18 cellular contexts compared by ENCODE assay signal in the genomic region with DNA sequence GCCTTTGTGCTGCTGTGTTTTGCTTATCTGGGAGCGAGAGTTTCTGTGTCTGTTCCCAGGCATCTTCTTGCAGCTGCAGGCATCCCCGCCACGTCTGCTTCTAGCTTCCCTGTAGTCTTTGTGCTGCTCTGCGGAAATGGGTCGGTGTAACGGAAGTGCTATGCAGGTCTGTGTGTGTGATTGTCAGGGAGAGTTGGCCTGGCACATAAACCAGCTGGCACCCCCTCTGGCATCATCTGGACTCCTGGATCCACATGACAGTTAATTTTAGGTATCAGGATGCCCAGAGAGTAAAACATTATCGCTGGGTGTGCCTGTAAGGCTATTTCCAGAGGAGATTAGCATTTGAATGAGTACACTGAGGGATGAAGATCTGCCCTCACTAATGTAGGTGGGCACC. TPM values are rescaled to one million over a fixed set of nuclear protein-coding genes. Genes with fewer than 3 reads are reported as not detected.
DNase-seq lines count a peak whose midpoint lies in the region; ATAC-seq lines count a peak whose summit lies in the region.
"Had no signal": no experiment of that assay in that cellular context is flagged by ENCODE, and none has a peak within 500 bp of the region (broad histone marks: within the 10 kb centered on the region; RNA-seq: fewer than 3 reads in every experiment).

No MANE protein-coding gene starts in this region.

- H3K27ac ChIP-seq in CD4-positive, CD25-positive, alpha-beta regulatory T cell (ENCODE audit: insufficient read depth, low read length, poor library complexity, severe bottlenecking) = no peak overlapping the region
- H3K27ac ChIP-seq: A549, ascending aorta, BLaER1, sigmoid colon had no signal

- intact Hi-C loops in activated CD4-positive, alpha-beta T cell treated with anti-CD3 and anti-CD28 coated beads for 36 hours (cut with DNase I, micrococcal nuclease) = no loop called here
- intact Hi-C loops in head of caudate nucleus (cut with DNase I) = no loop called here

- POLR2A ChIA-PET in activated CD4-positive, alpha-beta T cell treated with anti-CD3 and anti-CD28 coated beads for 36 hours (lab: Charles Lee) = interaction anchor here (0.6 kb wide), 1 partner anchor 57 kb away, joined by 4 read pairs; no protein-coding TSS in a partner anchor
- POLR2A ChIA-PET in activated CD4-positive, alpha-beta memory T cell treated with anti-CD3 and anti-CD28 coated beads, Interleukin-2, amount 10 ng/mL, durations not matched to agents 7 days and 5 days (lab: Charles Lee) = interaction anchor here (0.8 to 1.9 kb wide), 4 partner anchors 8 to 248 kb away, joined by 3 to 6 read pairs (median 4); partner anchors contain the start of genes CAMKK2 and OASL

- H3K27me3 ChIP-seq in CD4-positive, CD25-positive, alpha-beta regulatory T cell (ENCODE audit: control insufficient read depth, insufficient read depth, low read length) = peaks cover 4% of the 10 kb centered on the region
- H3K27me3 ChIP-seq: ascending aorta, BLaER1 had no signal

- H3K36me3 ChIP-seq in CD4-positive, CD25-positive, alpha-beta regulatory T cell (ENCODE audit: control insufficient read depth, insufficient read depth, low read length) = no peaks in the 10 kb centered on the region
- H3K36me3 ChIP-seq: ascending aorta, BLaER1, sigmoid colon had no signal

- H3K9me3 ChIP-seq in CD4-positive, CD25-positive, alpha-beta regulatory T cell (ENCODE audit: control insufficient read depth in 2 of 2, low read length in 2 of 2) = no peaks in the 10 kb centered on the region
- H3K9me3 ChIP-seq: A549, ascending aorta, BLaER1, sigmoid colon had no signal

- CTCF ChIA-PET in activated CD4-positive, alpha-beta T cell treated with anti-CD3 and anti-CD28 coated beads for 36 hours (lab: Charles Lee) = interaction anchor here (0.6 to 3.2 kb wide), 7 partner anchors 11 to 70 kb away, joined by 3 to 10 read pairs (median 4); no protein-coding TSS in a partner anchor
- CTCF ChIA-PET in activated CD4-positive, alpha-beta memory T cell treated with anti-CD3 and anti-CD28 coated beads, Interleukin-2, amount 10 ng/mL, durations not matched to agents 7 days and 5 days (lab: Charles Lee) = interaction anchor here (1.0 to 1.4 kb wide), 2 partner anchors 11 to 21 kb away, joined by 3 to 5 read pairs; no protein-coding TSS in a partner anchor

- H3K4me1 ChIP-seq in CD4-positive, CD25-positive, alpha-beta regulatory T cell (ENCODE audit: control insufficient read depth, insufficient read depth, low read length, poor library complexity, severe bottlenecking) = no peaks in the 10 kb centered on the region
- H3K4me1 ChIP-seq: A549, ascending aorta, BLaER1, sigmoid colon had no signal

- no peaks in the 10 kb centered on the region for H3K36me3 Mint-ChIP-seq in activated CD4-positive, alpha-beta T cell treated with anti-CD3 and anti-CD28 coated beads for 36 hours (ENCODE audit: low read depth)
- H3K36me3 Mint-ChIP-seq in CD4-positive, CD25-positive, alpha-beta regulatory T cell = no peaks in the 10 kb centered on the region
- no peaks in the 10 kb centered on the region for H3K36me3 Mint-ChIP-seq in activated CD4-positive, alpha-beta memory T cell treated with anti-CD3 and anti-CD28 coated beads, Interleukin-2, amount 10 ng/mL, durations not matched to agents 7 days and 5 days (ENCODE audit: low read depth)
- peaks cover 0 to 4% (median 0%) of the 10 kb centered on the region in 3 donors for H3K36me3 Mint-ChIP-seq in immature natural killer cell

- no peaks in the 10 kb centered on the region for H3K9me3 Mint-ChIP-seq in activated CD4-positive, alpha-beta T cell treated with anti-CD3 and anti-CD28 coated beads for 36 hours (ENCODE audit: low read depth)
- peaks cover 0 to 1% (median 0%) of the 10 kb centered on the region in 7 donors for H3K9me3 Mint-ChIP-seq in CD4-positive, CD25-positive, alpha-beta regulatory T cell
- no peaks in the 10 kb centered on the region for H3K9me3 Mint-ChIP-seq in activated CD4-positive, alpha-beta memory T cell treated with anti-CD3 and anti-CD28 coated beads, Interleukin-2, amount 10 ng/mL, durations not matched to agents 7 days and 5 days
- H3K9me3 Mint-ChIP-seq in immature natural killer cell = no peaks in the 10 kb centered on the region

- no peak for ATAC-seq in activated CD4-positive, alpha-beta T cell treated with anti-CD3 and anti-CD28 coated beads for 36 hours
- no peak for ATAC-seq in CD4-positive, CD25-positive, alpha-beta regulatory T cell (ENCODE audit: low read depth in 2 of 2)
- no peak for ATAC-seq in GM18520 (IDR thresholded peaks at IDR 0.05; ENCODE audit: unreplicated experiment)
- ATAC-seq: A549 had no signal

- peak overlapping the region; percentile 65 for H3K4me3 Mint-ChIP-seq in activated CD4-positive, alpha-beta T cell treated with anti-CD3 and anti-CD28 coated beads for 36 hours
- peak overlapping the region in 3 of 4 donors; percentile 77 to 82 (median 79) for H3K4me3 Mint-ChIP-seq in CD4-positive, CD25-positive, alpha-beta regulatory T cell
- peak overlapping the region; percentile 56 for H3K4me3 Mint-ChIP-seq in activated CD4-positive, alpha-beta memory T cell treated with anti-CD3 and anti-CD28 coated beads, Interleukin-2, amount 10 ng/mL, durations not matched to agents 7 days and 5 days
- H3K4me3 Mint-ChIP-seq in immature natural killer cell = peak overlapping the region in 4 of 5 donors; percentile 38 to 80 (median 61)

- peaks cover 10% of the 10 kb centered on the region for H3K4me1 Mint-ChIP-seq in activated CD4-positive, alpha-beta T cell treated with anti-CD3 and anti-CD28 coated beads for 36 hours
- peaks cover 0 to 10% (median 5%) of the 10 kb centered on the region in 4 donors for H3K4me1 Mint-ChIP-seq in CD4-positive, CD25-positive, alpha-beta regulatory T cell
- peaks cover 10% of the 10 kb centered on the region for H3K4me1 Mint-ChIP-seq in activated CD4-positive, alpha-beta memory T cell treated with anti-CD3 and anti-CD28 coated beads, Interleukin-2, amount 10 ng/mL, durations not matched to agents 7 days and 5 days
- no peaks in the 10 kb centered on the region for H3K4me1 Mint-ChIP-seq in immature natural killer cell

- H3K27me3 Mint-ChIP-seq in activated CD4-positive, alpha-beta T cell treated with anti-CD3 and anti-CD28 coated beads for 36 hours = peaks cover 10% of the 10 kb centered on the region
- H3K27me3 Mint-ChIP-seq in CD4-positive, CD25-positive, alpha-beta regulatory T cell = peaks cover 18% of the 10 kb centered on the region
- peaks cover 35% of the 10 kb centered on the region for H3K27me3 Mint-ChIP-seq in activated CD4-positive, alpha-beta memory T cell treated with anti-CD3 and anti-CD28 coated beads, Interleukin-2, amount 10 ng/mL, durations not matched to agents 7 days and 5 days
- peaks cover 0 to 7% (median 3%) of the 10 kb centered on the region in 3 donors for H3K27me3 Mint-ChIP-seq in immature natural killer cell (ENCODE audit: low read depth in 3 of 3)

- DNase-seq in activated CD4-positive, alpha-beta T cell treated with anti-CD3 and anti-CD28 coated beads for 36 hours = no peak
- DNase-seq in activated CD4-positive, alpha-beta T cell treated with anti-CD3 and anti-CD28 coated beads for 1 hour = no peak
- DNase-seq in CD4-positive, CD25-positive, alpha-beta regulatory T cell = peak in 1 of 3 donors; percentile 18
- DNase-seq in activated CD4-positive, alpha-beta memory T cell treated with anti-CD3 and anti-CD28 coated beads, Interleukin-2, amount 10 ng/mL, durations not matched to agents 7 days and 5 days = no peak
- DNase-seq in immature natural killer cell (no peak), NCI-H226 (no peak), head of caudate nucleus (no peak)
- DNase-seq: foreskin fibroblast, hypothalamus, Karpas-422, NCI-H2081, NCI-H524 treated with DMSO at 0.1 percent for 48 hours, sigmoid colon had no signal

- H3K27ac Mint-ChIP-seq in activated CD4-positive, alpha-beta T cell treated with anti-CD3 and anti-CD28 coated beads for 36 hours = peak overlapping the region; percentile 40
- H3K27ac Mint-ChIP-seq in CD4-positive, CD25-positive, alpha-beta regulatory T cell = peak overlapping the region in 1 of 3 donors; percentile 97
- peak overlapping the region; percentile 53 for H3K27ac Mint-ChIP-seq in activated CD4-positive, alpha-beta memory T cell treated with anti-CD3 and anti-CD28 coated beads, Interleukin-2, amount 10 ng/mL, durations not matched to agents 7 days and 5 days
- peak overlapping the region in 4 of 6 donors; percentile 40 to 72 (median 58) for H3K27ac Mint-ChIP-seq in immature natural killer cell

- no peak overlapping the region for H3K4me3 ChIP-seq in CD4-positive, CD25-positive, alpha-beta regulatory T cell (ENCODE audit: low read depth, low read length)
- H3K4me3 ChIP-seq: A549, ascending aorta, BLaER1, lung, sigmoid colon had no signal

RNA-seq across cellular contexts. Expression of gene OASL, which starts 9.4 kb away (rescaled TPM):
- 10 to 100 TPM; 13.9 to 19.6 TPM for total RNA-seq in activated CD4-positive, alpha-beta T cell treated with anti-CD3 and anti-CD28 coated beads for 36 hours
- 19.3 TPM for total RNA-seq in CD4-positive, CD25-positive, alpha-beta regulatory T cell
- polyA plus RNA-seq in CD4-positive, CD25-positive, alpha-beta regulatory T cell = 10 to 100 TPM in 2 of 4 donors, 1 to 10 TPM in 2; 9.0 to 15.9 (median 10.8) TPM
- 100 to 1,000 TPM; 104 to 107 TPM for total RNA-seq in activated CD4-positive, alpha-beta memory T cell treated with anti-CD3 and anti-CD28 coated beads, Interleukin-2, amount 10 ng/mL, durations not matched to agents 7 days and 5 days
- polyA plus RNA-seq in immature natural killer cell = 10 to 100 TPM in 2 of 3 donors, 1 to 10 TPM in 1; 7.7 to 21.7 (median 13.2) TPM
- total RNA-seq: ascending aorta had no signal

RNA-seq across cellular contexts. Expression of gene C12orf43, which starts 32.2 kb away (rescaled TPM):
- 10 to 100 TPM; 22.8 to 23.8 TPM for total RNA-seq in activated CD4-positive, alpha-beta T cell treated with anti-CD3 and anti-CD28 coated beads for 36 hours
- 15.9 TPM for total RNA-seq in CD4-positive, CD25-positive, alpha-beta regulatory T cell
- polyA plus RNA-seq in CD4-positive, CD25-positive, alpha-beta regulatory T cell = 10 to 100 TPM; 12.1 to 16.1 (median 14.1) TPM
- total RNA-seq in activated CD4-positive, alpha-beta memory T cell treated with anti-CD3 and anti-CD28 coated beads, Interleukin-2, amount 10 ng/mL, durations not matched to agents 7 days and 5 days = 10 to 100 TPM; 11.5 to 12.3 TPM
- 10 to 100 TPM; 11.8 to 24.8 (median 23.9) TPM for polyA plus RNA-seq in immature natural killer cell
